8 cellular contexts compared by ENCODE assay signal in genomic region chr1:84724128-84724860, GRCh38. TPM values are rescaled to one million over a fixed set of nuclear protein-coding genes. Genes with fewer than 3 reads are reported as not detected.
DNase-seq lines count a peak whose midpoint lies in the region; ATAC-seq and TF ChIP-seq lines count a peak whose summit lies in the region.

No MANE protein-coding gene starts in this region.

- no peaks in the 10 kb centered on the region for H3K36me3 Mint-ChIP-seq in activated naive CD8-positive, alpha-beta T cell treated with anti-CD3 and anti-CD28 coated beads, Interleukin-2, amount 50 U/mL, for 24 hours (ENCODE audit: low read depth)

- H3K4me2 ChIP-seq in osteoblast (ENCODE audit: insufficient read depth, low read length) = no peak overlapping the region

- H3K27ac Mint-ChIP-seq in activated naive CD8-positive, alpha-beta T cell treated with anti-CD3 and anti-CD28 coated beads, Interleukin-2, amount 50 U/mL, for 24 hours = no peak overlapping the region

- DNase-seq in Peyer's patch = peak; percentile 42 to 67 (median 48)
- DNase-seq in activated naive CD8-positive, alpha-beta T cell treated with anti-CD3 and anti-CD28 coated beads, Interleukin-2, amount 50 U/mL, for 24 hours = peak; percentile 65
- peak; percentile 15 for DNase-seq in osteoblast (ENCODE audit: insufficient read length, low spot score, missing footprints)
- no peak for DNase-seq in retina
- DNase-seq in NCI-H2196 (lab: John Stamatoyannopoulos, UW; ENCODE audit: unreplicated experiment) = no peak
- DNase-seq in NCI-H82 (lab: John Stamatoyannopoulos, UW) = no peak

- no peaks in the 10 kb centered on the region for H3K36me3 ChIP-seq in Peyer's patch
- no peaks in the 10 kb centered on the region for H3K36me3 ChIP-seq in osteoblast (ENCODE audit: insufficient read depth, low read length)

- TF ChIP-seq POLR2A in Peyer's patch (IDR thresholded peaks at IDR 0.05) = no peak

- H4K20me1 ChIP-seq in osteoblast (ENCODE audit: insufficient read depth, low read length) = no peaks in the 10 kb centered on the region

- H3K4me3 Mint-ChIP-seq in activated naive CD8-positive, alpha-beta T cell treated with anti-CD3 and anti-CD28 coated beads, Interleukin-2, amount 50 U/mL, for 24 hours = no peak overlapping the region

- H3K27ac ChIP-seq in Peyer's patch = no peak overlapping the region
- H3K27ac ChIP-seq in osteoblast (ENCODE audit: low read depth, low read length) = no peak overlapping the region

- no peaks in the 10 kb centered on the region for H3K9me3 Mint-ChIP-seq in activated naive CD8-positive, alpha-beta T cell treated with anti-CD3 and anti-CD28 coated beads, Interleukin-2, amount 50 U/mL, for 24 hours

- H3K9me3 ChIP-seq in Peyer's patch = no peaks in the 10 kb centered on the region
- H3K9me3 ChIP-seq in osteoblast (ENCODE audit: low read depth, low read length) = no peaks in the 10 kb centered on the region

- H3K27me3 Mint-ChIP-seq in activated naive CD8-positive, alpha-beta T cell treated with anti-CD3 and anti-CD28 coated beads, Interleukin-2, amount 50 U/mL, for 24 hours = no peaks in the 10 kb centered on the region

- H3K4me1 ChIP-seq in Peyer's patch (peaks cover 0 to 20% (median 0%) of the 10 kb centered on the region in 4 donors), osteoblast (ENCODE audit: insufficient read depth, low read length) (peaks cover 33% of the 10 kb centered on the region)

- H3K27me3 ChIP-seq in Peyer's patch (no peaks in the 10 kb centered on the region), osteoblast (ENCODE audit: insufficient read depth, low read length) (no peaks in the 10 kb centered on the region)

- peaks cover 15% of the 10 kb centered on the region for H3K4me1 Mint-ChIP-seq in activated naive CD8-positive, alpha-beta T cell treated with anti-CD3 and anti-CD28 coated beads, Interleukin-2, amount 50 U/mL, for 24 hours

- no peak overlapping the region for H2AFZ ChIP-seq in osteoblast (ENCODE audit: low read length)

- TF ChIP-seq CTCF in Peyer's patch (IDR thresholded peaks at IDR 0.05) (peak; percentile 13 to 40 (median 32)), osteoblast (IDR thresholded peaks at IDR 0.05; ENCODE audit: extremely low read depth, low read depth, low read length) (no peak)

- no peaks in the 10 kb centered on the region for H3K79me2 ChIP-seq in osteoblast (ENCODE audit: insufficient read depth, low read length)

- ATAC-seq in GM18502 (IDR thresholded peaks at IDR 0.05; ENCODE audit: poor library complexity, unreplicated experiment) (peak; percentile 60), GM19397 (IDR thresholded peaks at IDR 0.05; ENCODE audit: unreplicated experiment) (no peak)
- ATAC-seq in activated naive CD8-positive, alpha-beta T cell treated with anti-CD3 and anti-CD28 coated beads, Interleukin-2, amount 50 U/mL, for 24 hours = peak; percentile 40

- H3K4me3 ChIP-seq in Peyer's patch (no peak overlapping the region), osteoblast (ENCODE audit: insufficient read depth, low read length) (no peak overlapping the region)

RNA-seq across cellular contexts. Expression of gene SSX2IP, which starts 34.0 kb away (rescaled TPM):
- total RNA-seq in Peyer's patch = 10 to 100 TPM; 10.7 to 20.6 (median 11.7) TPM
- 10.9 TPM in 2 replicates for total RNA-seq in osteoblast

Comparison
In these comparisons a context has a peak if more than half of its experiments do, and no peak if none do; other contexts are left out.
1. DNase-seq: peak in Peyer's patch (3 of 3), activated naive CD8-positive, alpha-beta T cell treated with anti-CD3 and anti-CD28 coated beads, Interleukin-2, amount 50 U/mL, for 24 hours (single experiment) and osteoblast (single experiment); none in retina (single experiment), NCI-H2196 (single experiment) and NCI-H82 (single experiment).